14 cellular contexts compared by ENCODE assay signal in genomic region chr6:169158750-169159149, GRCh38.
DNase-seq lines count a peak whose midpoint lies in the region; ATAC-seq and TF ChIP-seq lines count a peak whose summit lies in the region.
"Had no signal": no experiment of that assay in that cellular context is flagged by ENCODE, and none has a peak within 500 bp of the region (broad histone marks: within the 10 kb centered on the region; RNA-seq: fewer than 3 reads in every experiment).

No MANE protein-coding gene starts in this region.

- TF ChIP-seq RAD21 in liver (IDR thresholded peaks at IDR 0.05): no peak

- no peak overlapping the region for H3K9ac ChIP-seq in liver (ENCODE audit: low read depth in 1 of 2, low read length in 2 of 2)

- H3K27ac ChIP-seq in coronary artery (peak overlapping the region; percentile 56 to 94), liver (ENCODE audit: low read depth in 1 of 2, low read length in 2 of 2) (peak overlapping the region; percentile 42 to 54), skin epidermis (peak overlapping the region in 17 of 21 experiments; percentile 2 to 88 (median 62))
- H3K27ac ChIP-seq: lower lobe of right lung had no signal

- no peak for TF ChIP-seq CTCF in coronary artery (IDR thresholded peaks at IDR 0.05)
- no peak for TF ChIP-seq CTCF in liver (IDR thresholded peaks at IDR 0.05; ENCODE audit: low read depth, low read length, missing input control)

- H3K9me3 ChIP-seq in liver (ENCODE audit: control insufficient read depth in 4 of 4, low read length in 3 of 4): no peaks in the 10 kb centered on the region
- H3K9me3 ChIP-seq: BE2C, lower lobe of right lung had no signal

- DNase-seq in HuH-7 (ENCODE audit: low spot score) (peak; percentile 13), coronary artery (ENCODE audit: low spot score) (no peak), NCI-H2081 treated with DMSO at 0.1 percent for 48 hours (lab: John Stamatoyannopoulos, UW) (no peak), NCI-H2196 (lab: John Stamatoyannopoulos, UW; ENCODE audit: unreplicated experiment) (no peak)
- no peak for DNase-seq in activated CD8-positive, alpha-beta memory T cell treated with anti-CD3 and anti-CD28 coated beads, Interleukin-2, amount 50 U/mL, for 48 hours
- DNase-seq: activated CD4-positive, alpha-beta T cell treated with anti-CD3 and anti-CD28 coated beads, Interleukin-2, amount 50 U/mL, for 48 hours; BE2C; lower lobe of right lung; NCI-H2029; NCI-H526; stimulated activated naive CD4-positive, alpha-beta T cell treated with Interleukin-2 at 50 U/mL for 16 hours had no signal

- no peaks in the 10 kb centered on the region for H3K4me1 ChIP-seq in liver (ENCODE audit: control insufficient read depth in 4 of 4, insufficient read depth in 4 of 4, low read length in 3 of 4)
- H3K4me1 ChIP-seq: BE2C had no signal

- no peaks in the 10 kb centered on the region for H3K27me3 ChIP-seq in liver (ENCODE audit: control insufficient read depth in 4 of 4, insufficient read depth in 4 of 4, low read length in 3 of 4)
- H3K27me3 ChIP-seq: BE2C had no signal

- H3K36me3 ChIP-seq in liver (ENCODE audit: control insufficient read depth in 4 of 4, insufficient read depth in 3 of 4, low read depth in 1 of 4, low read length in 3 of 4): no peaks in the 10 kb centered on the region
- H3K36me3 ChIP-seq: BE2C, lower lobe of right lung had no signal

- WGBS in liver: 76% methylated on average over 11 of the region's 11 CpGs

- ATAC-seq in HG03108 (IDR thresholded peaks at IDR 0.05; ENCODE audit: unreplicated experiment): no peak

- H3K4me3 ChIP-seq in coronary artery: peak overlapping the region; percentile 1
- H3K4me3 ChIP-seq in liver (ENCODE audit: low read depth in 1 of 3, low read length in 3 of 3): no peak overlapping the region
- no peak overlapping the region for H3K4me3 ChIP-seq in skin epidermis
- H3K4me3 ChIP-seq: lower lobe of right lung had no signal

TF ChIP-seq in liver, 16 proteins besides CTCF, POLR2A, EP300 and RAD21:
- TF ChIP-seq EGR1 (IDR thresholded peaks at IDR 0.05; ENCODE audit: low read depth in 2 of 2) (no peak), RXRA (IDR thresholded peaks at IDR 0.05) (no peak), GABPA (IDR thresholded peaks at IDR 0.05 in 1 of 2, conservative IDR thresholded peaks at IDR 0.05 in 1 of 2) (no peak), SP1 (IDR thresholded peaks at IDR 0.05) (no peak)
